ENCODE assay signal across 20 cellular contexts in genomic region chr2:34747643-34748042, GRCh38.
DNase-seq lines count a peak whose midpoint lies in the region; ATAC-seq and TF ChIP-seq lines count a peak whose summit lies in the region.
"Had no signal": no experiment of that assay in that cellular context is flagged by ENCODE, and none has a peak within 500 bp of the region (broad histone marks: within the 10 kb centered on the region; RNA-seq: fewer than 3 reads in every experiment).

No MANE protein-coding gene starts in this region.

- DNase-seq in NCI-H526 (lab: John Stamatoyannopoulos, UW) (peak; percentile 8 to 55), astrocyte of the hippocampus (ENCODE audit: low read depth, low spot score) (peak; percentile 22), kidney epithelial cell (ENCODE audit: low read depth) (peak; percentile 35), renal cortical epithelial cell (ENCODE audit: low read depth) (peak; percentile 89), NCI-H69 (lab: John Stamatoyannopoulos, UW) (no peak), mesenteric fat pad (ENCODE audit: low spot score) (no peak), NCI-H774 (lab: John Stamatoyannopoulos, UW) (no peak)
- DNase-seq: Caco-2; CD4-positive, CD25-positive, alpha-beta regulatory T cell; CD8-positive, alpha-beta T cell; DMS 273 treated with DMSO at 0.1 percent for 48 hours; DMS79; EL; GDM1; H9 had no signal

- TF ChIP-seq CTCF in kidney epithelial cell (IDR thresholded peaks at IDR 0.05; ENCODE audit: insufficient read depth, low read length, poor library complexity, severe bottlenecking), result no peak

- H3K27me3 ChIP-seq in kidney epithelial cell (ENCODE audit: control insufficient read depth, insufficient read depth, low read length), result no peaks in the 10 kb centered on the region
- H3K27me3 ChIP-seq: BLaER1 had no signal

- ATAC-seq in GM21423 (IDR thresholded peaks at IDR 0.05; ENCODE audit: unreplicated experiment), result no peak
- ATAC-seq: CD8-positive, alpha-beta T cell; GM12878; GM23338; HCT116 had no signal

- H3K36me3 ChIP-seq in kidney epithelial cell (ENCODE audit: control insufficient read depth, insufficient read depth, low read length), result no peaks in the 10 kb centered on the region
- H3K36me3 ChIP-seq: BLaER1 had no signal

- no peak overlapping the region for H3K4me3 ChIP-seq in kidney epithelial cell (ENCODE audit: low read depth, low read length)
- H3K4me3 ChIP-seq: BLaER1, GM12878, GM23338 had no signal

Comparison
In these comparisons a context has a peak if more than half of its experiments do, and no peak if none do; other contexts are left out.
1. DNase-seq: peak in NCI-H526 (2 of 2), astrocyte of the hippocampus (single experiment), kidney epithelial cell (single experiment) and renal cortical epithelial cell (single experiment); none in NCI-H69 (single experiment), mesenteric fat pad (single experiment) and NCI-H774 (single experiment).